Comparison of ENCODE assay signal across 25 cellular contexts in the genomic region with DNA sequence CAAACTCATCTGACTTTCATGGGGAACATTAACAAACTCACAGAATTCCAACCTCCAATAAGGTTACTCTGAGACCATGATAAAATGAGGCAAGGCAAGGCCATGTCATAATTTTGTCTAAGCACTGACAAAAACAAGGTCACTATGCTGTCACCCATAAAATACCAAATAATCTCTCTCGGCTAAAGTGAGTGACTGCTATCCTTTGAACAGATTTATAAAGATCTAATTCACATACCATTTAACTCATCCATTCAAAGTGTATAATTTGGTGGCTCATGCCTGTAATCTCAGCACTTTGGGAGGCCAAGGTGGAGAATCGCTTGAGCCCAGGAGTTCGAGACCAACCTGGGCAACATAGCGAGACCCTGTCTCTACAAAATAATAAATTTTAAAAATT. TPM values are rescaled to one million over a fixed set of nuclear protein-coding genes. Genes with fewer than 3 reads are reported as not detected.
"Had no signal": no experiment of that assay in that cellular context is flagged by ENCODE, and none has a peak within 500 bp of the region (broad histone marks: within the 10 kb centered on the region; RNA-seq: fewer than 3 reads in every experiment).

No MANE protein-coding gene starts in this region.

- DNase-seq: left colon; left lung; lower lobe of right lung; mammary epithelial cell; mesenchymal stem cell; nucleus accumbens; ovary; right lobe of liver; stimulated activated CD4-positive, alpha-beta T cell treated with anti-CD3 and anti-CD28 coated beads, Interleukin-1b, Interleukin-23, amount 100 ng/mL, for 48 hours; stimulated activated CD4-positive, alpha-beta T cell treated with anti-CD3 and anti-CD28 coated beads, Interleukin-2, amount 100 ng/mL, for 48 hours; stimulated activated CD4-positive, alpha-beta T cell treated with anti-CD3 and anti-CD28 coated beads, Interleukin-4, amount 100 ng/mL, for 4 hours; stimulated activated CD8-positive, alpha-beta memory T cell treated with anti-CD3 and anti-CD28 coated beads, Interleukin-4, amount 100 ng/mL, for 48 hours; stimulated activated naive CD4-positive, alpha-beta T cell treated with Interleukin-2 at 50 U/mL for 16 hours; substantia nigra; uterus had no signal

- H3K9me3 ChIP-seq: left lung, lower lobe of right lung, ovary, right atrium auricular region, right lobe of liver, tibial nerve, uterus had no signal

- ATAC-seq: left colon; left lung; lower lobe of right lung; naive thymus-derived CD8-positive, alpha-beta T cell; right lobe of liver; stimulated activated memory B cell treated with anti-CD40 and anti-IgM and Interleukin-4, amounts not matched to agents 10 μg/mL and 1 μg/mL and 100 μg/mL, for 72 hours; stimulated activated naive CD8-positive, alpha-beta T cell treated with anti-CD3 and anti-CD28 coated beads, Interleukin-15, amount 100 ng/mL, for 72 hours had no signal

- H3K4me1 ChIP-seq: right lobe of liver, uterus had no signal

- H3K36me3 ChIP-seq: lower lobe of right lung, ovary, right atrium auricular region, right lobe of liver, uterus had no signal

- H3K27ac Mint-ChIP-seq: naive thymus-derived CD8-positive, alpha-beta T cell; nephron; progenitor cell of endocrine pancreas; stimulated activated memory B cell treated with anti-CD40 and anti-IgM and Interleukin-4, amounts not matched to agents 10 μg/mL and 1 μg/mL and 100 μg/mL, for 72 hours; stimulated activated naive CD8-positive, alpha-beta T cell treated with anti-CD3 and anti-CD28 coated beads, Interleukin-15, amount 100 ng/mL, for 72 hours; type B pancreatic cell had no signal

- H3K4me2 ChIP-seq: smooth muscle cell had no signal

- H3K27ac ChIP-seq: left lung, lower lobe of right lung, ovary, right atrium auricular region, right lobe of liver, tibial nerve, uterus had no signal

- H3K27me3 Mint-ChIP-seq: stimulated activated naive CD8-positive, alpha-beta T cell treated with anti-CD3 and anti-CD28 coated beads, Interleukin-15, amount 100 ng/mL, for 72 hours had no signal

- H3K4me3 ChIP-seq: left lung, lower lobe of right lung, ovary, right atrium auricular region, right lobe of liver, smooth muscle cell, tibial nerve, uterus had no signal

- H3K4me3 Mint-ChIP-seq: naive thymus-derived CD8-positive, alpha-beta T cell; nephron; neural crest cell; stimulated activated memory B cell treated with anti-CD40 and anti-IgM and Interleukin-4, amounts not matched to agents 10 μg/mL and 1 μg/mL and 100 μg/mL, for 72 hours; stimulated activated naive CD8-positive, alpha-beta T cell treated with anti-CD3 and anti-CD28 coated beads, Interleukin-15, amount 100 ng/mL, for 72 hours; type B pancreatic cell had no signal

- H3K27me3 ChIP-seq: ovary, right atrium auricular region, right lobe of liver, uterus had no signal

- H3K9me3 Mint-ChIP-seq: naive thymus-derived CD8-positive, alpha-beta T cell; nephron; neural crest cell; stimulated activated memory B cell treated with anti-CD40 and anti-IgM and Interleukin-4, amounts not matched to agents 10 μg/mL and 1 μg/mL and 100 μg/mL, for 72 hours; stimulated activated naive CD8-positive, alpha-beta T cell treated with anti-CD3 and anti-CD28 coated beads, Interleukin-15, amount 100 ng/mL, for 72 hours; type B pancreatic cell had no signal

- H3K36me3 Mint-ChIP-seq: type B pancreatic cell had no signal

RNA-seq across cellular contexts. Expression of gene CA4, which starts 20.6 kb away (rescaled TPM):
- total RNA-seq: mammary epithelial cell; naive thymus-derived CD8-positive, alpha-beta T cell; smooth muscle cell had no signal
